Comparison of ENCODE assay signal across 8 cellular contexts in genomic region chr10:102132563-102133372, GRCh38. TPM values are rescaled to one million over a fixed set of nuclear protein-coding genes. Genes with fewer than 3 reads are reported as not detected.
DNase-seq lines count a peak whose midpoint lies in the region; ATAC-seq and TF ChIP-seq lines count a peak whose summit lies in the region.

A gene with protein sequence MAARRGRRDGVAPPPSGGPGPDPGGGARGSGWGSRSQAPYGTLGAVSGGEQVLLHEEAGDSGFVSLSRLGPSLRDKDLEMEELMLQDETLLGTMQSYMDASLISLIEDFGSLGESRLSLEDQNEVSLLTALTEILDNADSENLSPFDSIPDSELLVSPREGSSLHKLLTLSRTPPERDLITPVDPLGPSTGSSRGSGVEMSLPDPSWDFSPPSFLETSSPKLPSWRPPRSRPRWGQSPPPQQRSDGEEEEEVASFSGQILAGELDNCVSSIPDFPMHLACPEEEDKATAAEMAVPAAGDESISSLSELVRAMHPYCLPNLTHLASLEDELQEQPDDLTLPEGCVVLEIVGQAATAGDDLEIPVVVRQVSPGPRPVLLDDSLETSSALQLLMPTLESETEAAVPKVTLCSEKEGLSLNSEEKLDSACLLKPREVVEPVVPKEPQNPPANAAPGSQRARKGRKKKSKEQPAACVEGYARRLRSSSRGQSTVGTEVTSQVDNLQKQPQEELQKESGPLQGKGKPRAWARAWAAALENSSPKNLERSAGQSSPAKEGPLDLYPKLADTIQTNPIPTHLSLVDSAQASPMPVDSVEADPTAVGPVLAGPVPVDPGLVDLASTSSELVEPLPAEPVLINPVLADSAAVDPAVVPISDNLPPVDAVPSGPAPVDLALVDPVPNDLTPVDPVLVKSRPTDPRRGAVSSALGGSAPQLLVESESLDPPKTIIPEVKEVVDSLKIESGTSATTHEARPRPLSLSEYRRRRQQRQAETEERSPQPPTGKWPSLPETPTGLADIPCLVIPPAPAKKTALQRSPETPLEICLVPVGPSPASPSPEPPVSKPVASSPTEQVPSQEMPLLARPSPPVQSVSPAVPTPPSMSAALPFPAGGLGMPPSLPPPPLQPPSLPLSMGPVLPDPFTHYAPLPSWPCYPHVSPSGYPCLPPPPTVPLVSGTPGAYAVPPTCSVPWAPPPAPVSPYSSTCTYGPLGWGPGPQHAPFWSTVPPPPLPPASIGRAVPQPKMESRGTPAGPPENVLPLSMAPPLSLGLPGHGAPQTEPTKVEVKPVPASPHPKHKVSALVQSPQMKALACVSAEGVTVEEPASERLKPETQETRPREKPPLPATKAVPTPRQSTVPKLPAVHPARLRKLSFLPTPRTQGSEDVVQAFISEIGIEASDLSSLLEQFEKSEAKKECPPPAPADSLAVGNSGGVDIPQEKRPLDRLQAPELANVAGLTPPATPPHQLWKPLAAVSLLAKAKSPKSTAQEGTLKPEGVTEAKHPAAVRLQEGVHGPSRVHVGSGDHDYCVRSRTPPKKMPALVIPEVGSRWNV (N-terminal part only) (plus strand): TSS chr10:102133040. CDS start chr10:102133069, 29 bp downstream.

- DNase-seq in DMS53 treated with DMSO at 0.1 percent for 48 hours (lab: John Stamatoyannopoulos, UW; ENCODE audit: unreplicated experiment) (peak; percentile 98), OCI-M2 (lab: John Stamatoyannopoulos, UW; ENCODE audit: unreplicated experiment) (peak; percentile 99), activated T-cell treated with anti-CD3 and anti-CD28 coated beads for 4 hours (peak; percentile 92), epithelial cell of esophagus (ENCODE audit: low read depth) (peak; percentile 99), mucosa of descending colon (peak; percentile 97 to 99 (median 99))
- peak; percentile 93 for DNase-seq in stimulated activated CD8-positive, alpha-beta memory T cell treated with anti-CD3 and anti-CD28 coated beads, Interleukin-4, amount 100 ng/mL, for 24 hours (ENCODE audit: low read depth)

- peak within 1 kb of the TSS; percentile 96 for H3K4me3 ChIP-seq in epithelial cell of esophagus (ENCODE audit: low read length)
- H3K4me3 ChIP-seq in mucosa of descending colon: peak within 1 kb of the TSS; percentile 96

- no peaks in the 10 kb centered on the region for H3K9me3 ChIP-seq in mucosa of descending colon

- peak; percentile 84 for TF ChIP-seq RAD21 in Ishikawa (IDR thresholded peaks at IDR 0.05; ENCODE audit: low read depth)

- intact Hi-C loops in mucosa of descending colon (cut with DNase I, micrococcal nuclease): no loop called here

- no peaks in the 10 kb centered on the region for H3K36me3 ChIP-seq in mucosa of descending colon (ENCODE audit: low read depth)

- no peak for TF ChIP-seq EP300 in Ishikawa (IDR thresholded peaks at IDR 0.05; ENCODE audit: borderline replicate concordance)

- TF ChIP-seq CTCF in epithelial cell of esophagus (IDR thresholded peaks at IDR 0.05; ENCODE audit: insufficient read depth, low read depth, low read length, missing control alignments) (peak; percentile 94), mucosa of descending colon (IDR thresholded peaks at IDR 0.05) (peak; percentile 70)

- peaks cover 15% of the 10 kb centered on the region for H3K4me1 ChIP-seq in mucosa of descending colon (ENCODE audit: low read depth)

- ATAC-seq in GM21576 (IDR thresholded peaks at IDR 0.05; ENCODE audit: unreplicated experiment) (peak; percentile 83), mucosa of descending colon (peak; percentile 95)

TF ChIP-seq in Ishikawa, 13 proteins besides CTCF, POLR2A, EP300 and RAD21:
- TF ChIP-seq TCF12 (IDR thresholded peaks at IDR 0.05; ENCODE audit: low read depth): peak; percentile 78
- peak; percentile 52 for TF ChIP-seq USF1 (IDR thresholded peaks at IDR 0.05)
- peak; percentile 99 for TF ChIP-seq TAF1 (IDR thresholded peaks at IDR 0.05; ENCODE audit: low read depth)
- TF ChIP-seq ZBTB7A (IDR thresholded peaks at IDR 0.05; ENCODE audit: low read depth): no peak; the same call in 1 of the 2 replicates
- peak; percentile 68; the same call in 1 of the 2 replicates for TF ChIP-seq EGR1 (IDR thresholded peaks at IDR 0.05)
- TF ChIP-seq TEAD4 (IDR thresholded peaks at IDR 0.05): no peak; the same call in 1 of the 2 replicates
- no peak for TF ChIP-seq REST (IDR thresholded peaks at IDR 0.05; ENCODE audit: low read depth)
- TF ChIP-seq FOXM1 (IDR thresholded peaks at IDR 0.05; ENCODE audit: borderline replicate concordance, low read depth): peak; percentile 30; the same call in 1 of the 2 replicates
- TF ChIP-seq, protein P1, sequence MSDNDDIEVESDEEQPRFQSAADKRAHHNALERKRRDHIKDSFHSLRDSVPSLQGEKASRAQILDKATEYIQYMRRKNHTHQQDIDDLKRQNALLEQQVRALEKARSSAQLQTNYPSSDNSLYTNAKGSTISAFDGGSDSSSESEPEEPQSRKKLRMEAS (IDR thresholded peaks at IDR 0.05): peak; percentile 84; the same call in 1 of the 2 replicates
- peak; percentile 97 for TF ChIP-seq YY1 (IDR thresholded peaks at IDR 0.05; ENCODE audit: low read depth)
- TF ChIP-seq CREB1 (IDR thresholded peaks at IDR 0.05; ENCODE audit: low read depth): no peak; the same call in 1 of the 2 replicates
- TF ChIP-seq NFIC (IDR thresholded peaks at IDR 0.05): peak; percentile 15; the same call in 1 of the 2 replicates
- TF ChIP-seq CEBPB (IDR thresholded peaks at IDR 0.05): 0 out of 2 replicates have a peak, but pooled peaks have one; percentile 48

RNA-seq across cellular contexts. Expression of the gene that starts here (rescaled TPM):
- total RNA-seq in mucosa of descending colon: 10 to 100 TPM; 17.1 to 30.3 (median 20.3) TPM

Comparison
In these comparisons a context has a peak if more than half of its experiments do, and no peak if none do; other contexts are left out.
1. Peak in every context shown above with its lines: DNase-seq, ATAC-seq and H3K4me3 ChIP-seq.